ENCODE assay signal across 32 cellular contexts in genomic region chr11:125226701-125227100, GRCh38.
"Had no signal": no experiment of that assay in that cellular context is flagged by ENCODE, and none has a peak within 500 bp of the region (broad histone marks: within the 10 kb centered on the region; RNA-seq: fewer than 3 reads in every experiment).

No MANE protein-coding gene starts in this region.

- H3K4me1 Mint-ChIP-seq: activated CD4-positive, alpha-beta memory T cell treated with anti-CD3 and anti-CD28 coated beads, Interleukin-2, amount 10 ng/mL, durations not matched to agents 7 days and 5 days; activated CD8-positive, alpha-beta memory T cell treated with anti-CD3 and anti-CD28 coated beads, Interleukin-2, amount 10 ng/mL, durations not matched to agents 7 days and 5 days; activated naive CD4-positive, alpha-beta T cell treated with anti-CD3 and anti-CD28 coated beads, Interleukin-2, amount 10 ng/mL, durations not matched to agents 7 days and 5 days; activated naive CD8-positive, alpha-beta T cell treated with anti-CD3 and anti-CD28 coated beads, Interleukin-2, amount 50 U/mL, for 24 hours had no signal

- H3K27ac ChIP-seq: brain microvascular endothelial cell, KMS-11, Peyer's patch, WERI-Rb-1 had no signal

- H3K36me3 ChIP-seq: brain microvascular endothelial cell, Peyer's patch, WERI-Rb-1 had no signal

- ATAC-seq: activated CD8-positive, alpha-beta memory T cell treated with anti-CD3 and anti-CD28 coated beads, Interleukin-2, amount 10 ng/mL, durations not matched to agents 7 days and 5 days; activated naive CD8-positive, alpha-beta T cell treated with anti-CD3 and anti-CD28 coated beads, Interleukin-2, amount 50 U/mL, for 24 hours; PC-3 had no signal

- H3K9ac ChIP-seq: KMS-11 had no signal

- H3K4me3 Mint-ChIP-seq: activated CD4-positive, alpha-beta memory T cell treated with anti-CD3 and anti-CD28 coated beads, Interleukin-2, amount 10 ng/mL, durations not matched to agents 7 days and 5 days; activated CD8-positive, alpha-beta memory T cell treated with anti-CD3 and anti-CD28 coated beads, Interleukin-2, amount 10 ng/mL, durations not matched to agents 7 days and 5 days; activated naive CD4-positive, alpha-beta T cell treated with anti-CD3 and anti-CD28 coated beads, Interleukin-2, amount 10 ng/mL, durations not matched to agents 7 days and 5 days; activated naive CD8-positive, alpha-beta T cell; activated naive CD8-positive, alpha-beta T cell treated with anti-CD3 and anti-CD28 coated beads, Interleukin-2, amount 50 U/mL, for 24 hours had no signal

- H3K4me3 ChIP-seq: Peyer's patch had no signal

- H3K36me3 Mint-ChIP-seq: activated CD8-positive, alpha-beta memory T cell treated with anti-CD3 and anti-CD28 coated beads, Interleukin-2, amount 10 ng/mL, durations not matched to agents 7 days and 5 days; activated naive CD4-positive, alpha-beta T cell treated with anti-CD3 and anti-CD28 coated beads, Interleukin-2, amount 10 ng/mL, durations not matched to agents 7 days and 5 days; activated naive CD8-positive, alpha-beta T cell had no signal

- H3K4me1 ChIP-seq: Peyer's patch had no signal

- H3K27me3 ChIP-seq: brain microvascular endothelial cell, Peyer's patch had no signal

- H3K9me3 Mint-ChIP-seq: activated CD4-positive, alpha-beta memory T cell treated with anti-CD3 and anti-CD28 coated beads, Interleukin-2, amount 10 ng/mL, durations not matched to agents 7 days and 5 days; activated naive CD4-positive, alpha-beta T cell treated with anti-CD3 and anti-CD28 coated beads, Interleukin-2, amount 10 ng/mL, durations not matched to agents 7 days and 5 days; activated naive CD8-positive, alpha-beta T cell treated with anti-CD3 and anti-CD28 coated beads, Interleukin-2, amount 50 U/mL, for 24 hours had no signal

- H3K9me3 ChIP-seq: Peyer's patch had no signal

- H3K27ac Mint-ChIP-seq: activated CD4-positive, alpha-beta memory T cell treated with anti-CD3 and anti-CD28 coated beads, Interleukin-2, amount 10 ng/mL, durations not matched to agents 7 days and 5 days; activated CD8-positive, alpha-beta memory T cell treated with anti-CD3 and anti-CD28 coated beads, Interleukin-2, amount 10 ng/mL, durations not matched to agents 7 days and 5 days; activated naive CD4-positive, alpha-beta T cell treated with anti-CD3 and anti-CD28 coated beads, Interleukin-2, amount 10 ng/mL, durations not matched to agents 7 days and 5 days; activated naive CD8-positive, alpha-beta T cell; activated naive CD8-positive, alpha-beta T cell treated with anti-CD3 and anti-CD28 coated beads, Interleukin-2, amount 50 U/mL, for 24 hours had no signal

- DNase-seq: activated CD4-positive, alpha-beta memory T cell treated with anti-CD3 and anti-CD28 coated beads, Interleukin-2, amount 10 ng/mL, durations not matched to agents 7 days and 5 days; activated CD4-positive, alpha-beta T cell treated with anti-CD3 and anti-CD28 coated beads for 1 hour; activated CD4-positive, alpha-beta T cell treated with anti-CD3 and anti-CD28 coated beads for 48 hours; activated CD4-positive, CD25-positive, alpha-beta regulatory T cell; activated CD8-positive, alpha-beta memory T cell treated with anti-CD3 and anti-CD28 coated beads for 24 hours; activated CD8-positive, alpha-beta memory T cell treated with anti-CD3 and anti-CD28 coated beads, Interleukin-2, amount 10 ng/mL, durations not matched to agents 7 days and 5 days; activated CD8-positive, alpha-beta memory T cell treated with anti-CD3 and anti-CD28 coated beads, Interleukin-2, amount 50 U/mL, for 48 hours; activated effector memory CD4-positive, alpha-beta T cell treated with Interleukin-2 at 50 U/mL for 16 hours; activated naive CD4-positive, alpha-beta T cell treated with anti-CD3 and anti-CD28 coated beads, Interleukin-2, amount 10 ng/mL, durations not matched to agents 7 days and 5 days; activated naive CD8-positive, alpha-beta T cell treated with anti-CD3 and anti-CD28 coated beads, Interleukin-2, amount 50 U/mL, for 24 hours; activated T-cell treated with anti-CD3 and anti-CD28 coated beads, Interleukin-2, amount 50 U/mL, for 48 hours; anterior cingulate cortex; brain microvascular endothelial cell; NCI-H1092; NCI-H1436 treated with DMSO at 0.1 percent for 48 hours; NCI-H1694 treated with DMSO at 0.1 percent for 48 hours; NCI-H2029; NCI-H2107; NCI-H2171; NCI-H510A; NCI-H526; NCI-H748 treated with DMSO at 0.1 percent for 48 hours; NK-92 treated with Interleukin-12 subunit alpha and Interleukin-12 subunit beta, amount 100 ng/mL, for 24 hours; PC-3; Peyer's patch; RPMI8226; SW 1271; T-helper 1 cell; T1000; WERI-Rb-1 had no signal

- H3K4me2 ChIP-seq: KMS-11 had no signal
